Comparison of ENCODE assay signal across 8 cellular contexts in genomic region chr19:20078696-20079095, GRCh38. TPM values are rescaled to one million over a fixed set of nuclear protein-coding genes. Genes with fewer than 3 reads are reported as not detected.
A peak's percentile ranks its signal among the peaks of the same experiment; 100 is the strongest.
DNase-seq lines count a peak whose midpoint lies in the region; ATAC-seq, FAIRE-seq and TF ChIP-seq lines count a peak whose summit lies in the region.

No MANE protein-coding gene starts in this region.

- no peaks in the 10 kb centered on the region for H3K4me1 ChIP-seq in GM12878 (ENCODE audit: control insufficient read depth, insufficient read depth, low read length)

- H3K4me3 ChIP-seq in HL-60 (replicated peaks; ENCODE audit: insufficient read depth, low read length) (peak overlapping the region; percentile 22), GM12878 (peak overlapping the region; percentile 50; the same call in 1 of the 2 replicates)

- H2AFZ ChIP-seq in GM12878 (ENCODE audit: control insufficient read depth, low read depth, low read length): 0 out of 2 replicates have a peak overlapping the region, but pooled peaks have one; percentile 17

- TF ChIP-seq EP300 in GM12878 (IDR thresholded peaks at IDR 0.05; ENCODE audit: borderline replicate concordance in 1 of 2, control insufficient read depth in 1 of 2, low read depth in 2 of 2, low read length in 2 of 2): no peak

- ATAC-seq in GM12878 (no peak), omental fat pad (ENCODE audit: low FRiP score) (no peak)

- peak; percentile 3 for DNase-seq in Ammon's horn (ENCODE audit: low spot score)
- DNase-seq in HL-60 (ENCODE audit: low read depth in 1 of 2, low spot score in 1 of 2): peak in 1 of 2 experiments; percentile 51
- no peak for DNase-seq in GM12878 (ENCODE audit: low read depth, low spot score)
- DNase-seq in islet precursor cell: peak; percentile 69
- DNase-seq in stimulated activated CD4-positive, alpha-beta T cell treated with anti-CD3 and anti-CD28 coated beads, Interleukin-1b, Interleukin-23, amount 100 ng/mL, for 48 hours: peak; percentile 9
- no peak for DNase-seq in NCI-H345 (lab: John Stamatoyannopoulos, UW)
- no peak for DNase-seq in omental fat pad (ENCODE audit: low spot score)
- no peak for DNase-seq in GM12892 (ENCODE audit: insufficient read length)

- CTCF ChIA-PET in GM12878 (lab: Yijun Ruan, JAX): interaction anchor here (0.6 kb wide), 1 partner anchor 482 kb away, joined by 4 read pairs; no protein-coding TSS in a partner anchor

- RAD21 ChIA-PET in GM12878 (lab: Charles Lee; ENCODE audit: unreplicated experiment): no interaction called here

- WGBS in GM12878 (ENCODE audit: insufficient coverage, insufficient replicate concordance, low lambda C conversion rate, missing lambda C conversion rate): 10% methylated on average over 19 of the region's 19 CpGs

- intact Hi-C loops in GM12878 (cut with micrococcal nuclease; ENCODE audit: unreplicated experiment): no loop called here

- no peaks in the 10 kb centered on the region for H4K20me1 ChIP-seq in GM12878 (ENCODE audit: control insufficient read depth, insufficient read depth)

- H3K27me3 ChIP-seq in HL-60 (ENCODE audit: insufficient read depth, poor library complexity, severe bottlenecking): no peaks in the 10 kb centered on the region
- no peaks in the 10 kb centered on the region for H3K27me3 ChIP-seq in GM12878 (replicated peaks in 1 of 2; ENCODE audit: control insufficient read depth in 2 of 2, insufficient read depth in 2 of 2, low read length in 1 of 2)

- peak overlapping the region; percentile 22 for H3K9ac ChIP-seq in GM12878 (ENCODE audit: control insufficient read depth, insufficient read depth, low read length)

- peak overlapping the region; percentile 30; the same call in 1 of the 2 replicates for H3K4me2 ChIP-seq in GM12878 (ENCODE audit: control insufficient read depth, insufficient read depth)

- POLR2A ChIA-PET in GM12878 (lab: Charles Lee): no interaction called here

- H3K9me3 ChIP-seq in GM12878 (replicated peaks; ENCODE audit: control insufficient read depth, insufficient read depth, low read length): no peaks in the 10 kb centered on the region; the same call in 1 of the 3 replicates

- no peak for TF ChIP-seq POLR2A in GM12878 (IDR thresholded peaks at IDR 0.05; ENCODE audit: low read depth, low read length)
- TF ChIP-seq POLR2A in GM12892 (IDR thresholded peaks at IDR 0.05; ENCODE audit: low read depth, low read length): no peak

- TF ChIP-seq RAD21 in GM12878 (IDR thresholded peaks at IDR 0.05; ENCODE audit: insufficient read depth, low read depth, low read length): no peak

- in situ Hi-C loops in GM12878 (cut with MboI): no loop called here

- H3K27ac ChIP-seq in HL-60 (replicated peaks) (peak overlapping the region; percentile 74), GM12878 (ENCODE audit: control insufficient read depth, insufficient read depth) (no peak overlapping the region)

- SMC1A ChIA-PET in GM12878 (lab: Charles Lee; ENCODE audit: uncharacterized antibody, unreplicated experiment): no interaction called here

- no peaks in the 10 kb centered on the region for H3K36me3 ChIP-seq in GM12878 (ENCODE audit: control insufficient read depth in 2 of 2, insufficient read depth in 2 of 2, low read length in 1 of 2)

- TF ChIP-seq CTCF in HL-60 (IDR thresholded peaks at IDR 0.05; ENCODE audit: insufficient read depth, low read length) (no peak), GM12878 (IDR thresholded peaks at IDR 0.05 in 2 of 3, conservative IDR thresholded peaks at IDR 0.05 in 1 of 3; ENCODE audit: control insufficient read depth in 2 of 3, extremely low read depth in 1 of 3, insufficient read depth in 1 of 3, low read depth in 3 of 3, low read length in 3 of 3) (no peak), omental fat pad (IDR thresholded peaks at IDR 0.05) (no peak)

- FAIRE-seq in GM12878 (lab: Jason Lieb, UNC) (no peak), GM12892 (lab: Jason Lieb, UNC) (no peak)

- H3K79me2 ChIP-seq in GM12878 (ENCODE audit: control insufficient read depth, insufficient read depth, low read length): no peaks in the 10 kb centered on the region

- BruUV-seq in GM12878 (replicated peaks; lab: Mats Ljungman, UMichigan): no TSS peak

TF ChIP-seq in GM12878, 131 proteins besides CTCF, POLR2A, EP300 and RAD21 (continues in another document):
- TF ChIP-seq MXI1 (IDR thresholded peaks at IDR 0.05; ENCODE audit: low read depth, low read length): no peak
- TF ChIP-seq, protein P1, sequence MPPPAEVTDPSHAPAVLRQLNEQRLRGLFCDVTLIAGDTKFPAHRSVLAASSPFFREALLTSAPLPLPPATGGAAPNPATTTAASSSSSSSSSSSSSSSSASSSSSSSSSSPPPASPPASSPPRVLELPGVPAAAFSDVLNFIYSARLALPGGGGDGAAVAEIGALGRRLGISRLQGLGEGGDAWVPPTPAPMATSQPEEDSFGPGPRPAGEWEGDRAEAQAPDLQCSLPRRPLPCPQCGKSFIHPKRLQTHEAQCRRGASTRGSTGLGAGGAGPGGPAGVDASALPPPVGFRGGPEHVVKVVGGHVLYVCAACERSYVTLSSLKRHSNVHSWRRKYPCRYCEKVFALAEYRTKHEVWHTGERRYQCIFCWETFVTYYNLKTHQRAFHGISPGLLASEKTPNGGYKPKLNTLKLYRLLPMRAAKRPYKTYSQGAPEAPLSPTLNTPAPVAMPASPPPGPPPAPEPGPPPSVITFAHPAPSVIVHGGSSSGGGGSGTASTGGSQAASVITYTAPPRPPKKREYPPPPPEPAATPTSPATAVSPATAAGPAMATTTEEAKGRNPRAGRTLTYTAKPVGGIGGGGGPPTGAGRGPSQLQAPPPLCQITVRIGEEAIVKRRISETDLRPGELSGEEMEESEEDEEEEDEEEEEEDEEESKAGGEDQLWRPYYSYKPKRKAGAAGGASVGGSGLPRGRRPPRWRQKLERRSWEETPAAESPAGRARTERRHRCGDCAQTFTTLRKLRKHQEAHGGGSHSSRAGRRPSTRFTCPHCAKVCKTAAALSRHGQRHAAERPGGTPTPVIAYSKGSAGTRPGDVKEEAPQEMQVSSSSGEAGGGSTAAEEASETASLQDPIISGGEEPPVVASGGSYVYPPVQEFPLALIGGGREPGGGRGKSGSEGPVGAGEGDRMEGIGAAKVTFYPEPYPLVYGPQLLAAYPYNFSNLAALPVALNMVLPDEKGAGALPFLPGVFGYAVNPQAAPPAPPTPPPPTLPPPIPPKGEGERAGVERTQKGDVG (CRISPR knock-in tag; IDR thresholded peaks at IDR 0.05): no peak

RNA-seq across cellular contexts. Expression of gene ZNF90, which starts 0.9 kb away (rescaled TPM):
- total RNA-seq in GM12878 (2013; cell fraction: nucleolus; rRNA removed): 0.71 and 1.2 TPM in 2 replicates
- total RNA-seq in GM12878 (2014; rRNA removed): 0.06 and 0.16 TPM in 2 replicates
- total RNA-seq in GM12878 (2014; rRNA removed; fragmentation: Illumina TruSeq; extraction: Trizol): 0.18 TPM in 2 replicates
- 0.21 TPM in 1 of 2 replicates, not detected in the other for total RNA-seq in GM12878 (2021)
- 1.9 TPM for polyA plus RNA-seq in GM12878 (2011; ENCODE audit: low read depth)
- 1.3 and 1.9 TPM in 2 replicates for polyA plus RNA-seq in GM12878 (2011; rRNA removed)
- polyA plus RNA-seq in GM12878 (2011; cell fraction: cytosol; rRNA removed): 0.90 and 1.1 TPM in 2 replicates
- 2.9 and 3.0 TPM in 2 replicates for polyA plus RNA-seq in GM12878 (2011; cell fraction: nucleus; rRNA removed)
- 1.2 and 1.7 TPM in 2 replicates for polyA plus RNA-seq in GM12878 (2012)
- polyA plus RNA-seq in GM12878 (2014; fragmentation: Illumina TruSeq; extraction: Trizol): 0.07 and 0.11 TPM in 2 replicates
- polyA plus RNA-seq in GM12878 (2014; fragmentation: Nextera tagmentation; extraction: Ambion mirVana): under 1 TPM; 0.07 to 0.13 TPM
- polyA plus RNA-seq in GM12878 (2014; rRNA removed): 0.15 and 0.24 TPM in 2 replicates
- polyA plus RNA-seq in GM12878 (2016; fragmentation: Nextera tagmentation; extraction: Ambion mirVana): under 1 TPM; 0.21 to 0.35 TPM
- 1.0 and 1.6 TPM in 2 replicates for polyA minus RNA-seq in GM12878 (2011; rRNA and poly(A)+ RNA removed)
- polyA minus RNA-seq in GM12878 (2011; cell fraction: cytosol; rRNA and poly(A)+ RNA removed): not detected in 2 replicates
- polyA minus RNA-seq in GM12878 (2011; cell fraction: nucleus; rRNA and poly(A)+ RNA removed): 1.3 and 1.6 TPM in 2 replicates
- 1 to 10 TPM in 3 of 4 donors, under 1 TPM in 1; 0.36 to 4.3 (median 1.7) TPM for total RNA-seq in omental fat pad
- 2.0 TPM for polyA plus RNA-seq in GM12892 (2012; ENCODE audit: missing spikeins)

RNA-seq across cellular contexts. Expression of gene ZNF682, which starts 39.4 kb away (rescaled TPM):
- total RNA-seq in GM12878 (2013; cell fraction: nucleolus; rRNA removed): 0.86 and 1.0 TPM in 2 replicates
- total RNA-seq in GM12878 (2014; rRNA removed): 0.06 TPM in 1 of 2 replicates, not detected in the other
- 0.27 TPM in 1 of 2 replicates, not detected in the other for total RNA-seq in GM12878 (2014; rRNA removed; fragmentation: Illumina TruSeq; extraction: Trizol)
- total RNA-seq in GM12878 (2021): 0.23 and 0.98 TPM in 2 replicates
- 1.2 TPM for polyA plus RNA-seq in GM12878 (2011; ENCODE audit: low read depth)
- 1.6 and 2.9 TPM in 2 replicates for polyA plus RNA-seq in GM12878 (2011; rRNA removed)
- 0.92 and 1.7 TPM in 2 replicates for polyA plus RNA-seq in GM12878 (2011; cell fraction: cytosol; rRNA removed)
- 1.3 and 2.1 TPM in 2 replicates for polyA plus RNA-seq in GM12878 (2011; cell fraction: nucleus; rRNA removed)
- polyA plus RNA-seq in GM12878 (2012): 1.7 and 2.0 TPM in 2 replicates
- 0.13 and 0.35 TPM in 2 replicates for polyA plus RNA-seq in GM12878 (2014; fragmentation: Illumina TruSeq; extraction: Trizol)
- polyA plus RNA-seq in GM12878 (2014; fragmentation: Nextera tagmentation; extraction: Ambion mirVana): under 1 TPM in 1 of 2 experiments, not detected in 1; 0.55 TPM
- polyA plus RNA-seq in GM12878 (2014; rRNA removed): 0.31 TPM in 1 of 2 replicates, not detected in the other
- not detected for polyA plus RNA-seq in GM12878 (2016; fragmentation: Nextera tagmentation; extraction: Ambion mirVana)
- polyA minus RNA-seq in GM12878 (2011; rRNA and poly(A)+ RNA removed): 1.1 TPM in 2 replicates
- 0.53 TPM in 1 of 2 replicates, not detected in the other for polyA minus RNA-seq in GM12878 (2011; cell fraction: cytosol; rRNA and poly(A)+ RNA removed)
- polyA minus RNA-seq in GM12878 (2011; cell fraction: nucleus; rRNA and poly(A)+ RNA removed): 0.36 and 0.86 TPM in 2 replicates
- total RNA-seq in omental fat pad: 1 to 10 TPM; 1.5 to 4.7 (median 2.9) TPM
- polyA plus RNA-seq in GM12892 (2012; ENCODE audit: missing spikeins): 3.4 TPM

Comparison
In these comparisons a context has a peak if more than half of its experiments do, and no peak if none do; other contexts are left out.
1. DNase-seq: peak in Ammon's horn (single experiment), islet precursor cell (single experiment) and stimulated activated CD4-positive, alpha-beta T cell treated with anti-CD3 and anti-CD28 coated beads, Interleukin-1b, Interleukin-23, amount 100 ng/mL, for 48 hours (single experiment); none in GM12878 (single experiment), NCI-H345 (single experiment), omental fat pad (single experiment) and GM12892 (single experiment).